1 cellular context compared by ENCODE assay signal in genomic region chr6:30411515-30412207, GRCh38.
TF ChIP-seq lines count a peak whose summit lies in the region.

No MANE protein-coding gene starts in this region.

TF ChIP-seq in HEK293, 187 proteins besides CTCF, POLR2A, EP300 and RAD21 (continued from another document):
- TF ChIP-seq, protein P1, sequence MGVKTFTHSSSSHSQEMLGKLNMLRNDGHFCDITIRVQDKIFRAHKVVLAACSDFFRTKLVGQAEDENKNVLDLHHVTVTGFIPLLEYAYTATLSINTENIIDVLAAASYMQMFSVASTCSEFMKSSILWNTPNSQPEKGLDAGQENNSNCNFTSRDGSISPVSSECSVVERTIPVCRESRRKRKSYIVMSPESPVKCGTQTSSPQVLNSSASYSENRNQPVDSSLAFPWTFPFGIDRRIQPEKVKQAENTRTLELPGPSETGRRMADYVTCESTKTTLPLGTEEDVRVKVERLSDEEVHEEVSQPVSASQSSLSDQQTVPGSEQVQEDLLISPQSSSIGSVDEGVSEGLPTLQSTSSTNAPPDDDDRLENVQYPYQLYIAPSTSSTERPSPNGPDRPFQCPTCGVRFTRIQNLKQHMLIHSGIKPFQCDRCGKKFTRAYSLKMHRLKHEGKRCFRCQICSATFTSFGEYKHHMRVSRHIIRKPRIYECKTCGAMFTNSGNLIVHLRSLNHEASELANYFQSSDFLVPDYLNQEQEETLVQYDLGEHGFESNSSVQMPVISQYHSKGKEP (tag by site-specific recombination; IDR thresholded peaks at IDR 0.05) = no peak
- TF ChIP-seq ZBTB8A (tag by site-specific recombination; IDR thresholded peaks at IDR 0.05) = no peak
- no peak for TF ChIP-seq ZNF423 (tag by site-specific recombination; IDR thresholded peaks at IDR 0.05)
- TF ChIP-seq ZNF23 (tag by site-specific recombination; IDR thresholded peaks at IDR 0.05; ENCODE audit: borderline replicate concordance) = no peak
- 0 out of 2 replicates have a peak, but pooled peaks have one; percentile 48 for TF ChIP-seq ZNF561 (tag by site-specific recombination; IDR thresholded peaks at IDR 0.05; ENCODE audit: borderline replicate concordance)
- no peak for TF ChIP-seq HOXD13 (CRISPR knock-in tag; IDR thresholded peaks at IDR 0.05; ENCODE audit: borderline replicate concordance)
- TF ChIP-seq ZBTB17 (tag by site-specific recombination; IDR thresholded peaks at IDR 0.05) = no peak
- TF ChIP-seq, protein P2, sequence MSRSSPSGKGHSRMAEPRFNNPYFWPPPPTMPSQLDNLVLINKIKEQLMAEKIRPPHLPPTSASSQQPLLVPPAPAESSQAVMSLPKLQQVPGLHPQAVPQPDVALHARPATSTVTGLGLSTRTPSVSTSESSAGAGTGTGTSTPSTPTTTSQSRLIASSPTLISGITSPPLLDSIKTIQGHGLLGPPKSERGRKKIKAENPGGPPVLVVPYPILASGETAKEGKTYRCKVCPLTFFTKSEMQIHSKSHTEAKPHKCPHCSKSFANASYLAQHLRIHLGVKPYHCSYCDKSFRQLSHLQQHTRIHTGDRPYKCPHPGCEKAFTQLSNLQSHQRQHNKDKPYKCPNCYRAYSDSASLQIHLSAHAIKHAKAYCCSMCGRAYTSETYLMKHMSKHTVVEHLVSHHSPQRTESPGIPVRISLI (tag by site-specific recombination; IDR thresholded peaks at IDR 0.05) = no peak
- TF ChIP-seq ZSCAN16 (tag by site-specific recombination; IDR thresholded peaks at IDR 0.05) = no peak
- no peak for TF ChIP-seq ZNF155 (tag by site-specific recombination; IDR thresholded peaks at IDR 0.05)
- TF ChIP-seq, protein P3, sequence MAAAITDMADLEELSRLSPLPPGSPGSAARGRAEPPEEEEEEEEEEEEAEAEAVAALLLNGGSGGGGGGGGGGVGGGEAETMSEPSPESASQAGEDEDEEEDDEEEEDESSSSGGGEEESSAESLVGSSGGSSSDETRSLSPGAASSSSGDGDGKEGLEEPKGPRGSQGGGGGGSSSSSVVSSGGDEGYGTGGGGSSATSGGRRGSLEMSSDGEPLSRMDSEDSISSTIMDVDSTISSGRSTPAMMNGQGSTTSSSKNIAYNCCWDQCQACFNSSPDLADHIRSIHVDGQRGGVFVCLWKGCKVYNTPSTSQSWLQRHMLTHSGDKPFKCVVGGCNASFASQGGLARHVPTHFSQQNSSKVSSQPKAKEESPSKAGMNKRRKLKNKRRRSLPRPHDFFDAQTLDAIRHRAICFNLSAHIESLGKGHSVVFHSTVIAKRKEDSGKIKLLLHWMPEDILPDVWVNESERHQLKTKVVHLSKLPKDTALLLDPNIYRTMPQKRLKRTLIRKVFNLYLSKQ (tag by site-specific recombination; IDR thresholded peaks at IDR 0.05; ENCODE audit: borderline replicate concordance) = no peak
- TF ChIP-seq YY1 (tag by site-specific recombination; IDR thresholded peaks at IDR 0.05) = no peak
- peak; percentile 46 for TF ChIP-seq ZFHX2 (tag by site-specific recombination; conservative IDR thresholded peaks at IDR 0.05)
- TF ChIP-seq, protein P4, sequence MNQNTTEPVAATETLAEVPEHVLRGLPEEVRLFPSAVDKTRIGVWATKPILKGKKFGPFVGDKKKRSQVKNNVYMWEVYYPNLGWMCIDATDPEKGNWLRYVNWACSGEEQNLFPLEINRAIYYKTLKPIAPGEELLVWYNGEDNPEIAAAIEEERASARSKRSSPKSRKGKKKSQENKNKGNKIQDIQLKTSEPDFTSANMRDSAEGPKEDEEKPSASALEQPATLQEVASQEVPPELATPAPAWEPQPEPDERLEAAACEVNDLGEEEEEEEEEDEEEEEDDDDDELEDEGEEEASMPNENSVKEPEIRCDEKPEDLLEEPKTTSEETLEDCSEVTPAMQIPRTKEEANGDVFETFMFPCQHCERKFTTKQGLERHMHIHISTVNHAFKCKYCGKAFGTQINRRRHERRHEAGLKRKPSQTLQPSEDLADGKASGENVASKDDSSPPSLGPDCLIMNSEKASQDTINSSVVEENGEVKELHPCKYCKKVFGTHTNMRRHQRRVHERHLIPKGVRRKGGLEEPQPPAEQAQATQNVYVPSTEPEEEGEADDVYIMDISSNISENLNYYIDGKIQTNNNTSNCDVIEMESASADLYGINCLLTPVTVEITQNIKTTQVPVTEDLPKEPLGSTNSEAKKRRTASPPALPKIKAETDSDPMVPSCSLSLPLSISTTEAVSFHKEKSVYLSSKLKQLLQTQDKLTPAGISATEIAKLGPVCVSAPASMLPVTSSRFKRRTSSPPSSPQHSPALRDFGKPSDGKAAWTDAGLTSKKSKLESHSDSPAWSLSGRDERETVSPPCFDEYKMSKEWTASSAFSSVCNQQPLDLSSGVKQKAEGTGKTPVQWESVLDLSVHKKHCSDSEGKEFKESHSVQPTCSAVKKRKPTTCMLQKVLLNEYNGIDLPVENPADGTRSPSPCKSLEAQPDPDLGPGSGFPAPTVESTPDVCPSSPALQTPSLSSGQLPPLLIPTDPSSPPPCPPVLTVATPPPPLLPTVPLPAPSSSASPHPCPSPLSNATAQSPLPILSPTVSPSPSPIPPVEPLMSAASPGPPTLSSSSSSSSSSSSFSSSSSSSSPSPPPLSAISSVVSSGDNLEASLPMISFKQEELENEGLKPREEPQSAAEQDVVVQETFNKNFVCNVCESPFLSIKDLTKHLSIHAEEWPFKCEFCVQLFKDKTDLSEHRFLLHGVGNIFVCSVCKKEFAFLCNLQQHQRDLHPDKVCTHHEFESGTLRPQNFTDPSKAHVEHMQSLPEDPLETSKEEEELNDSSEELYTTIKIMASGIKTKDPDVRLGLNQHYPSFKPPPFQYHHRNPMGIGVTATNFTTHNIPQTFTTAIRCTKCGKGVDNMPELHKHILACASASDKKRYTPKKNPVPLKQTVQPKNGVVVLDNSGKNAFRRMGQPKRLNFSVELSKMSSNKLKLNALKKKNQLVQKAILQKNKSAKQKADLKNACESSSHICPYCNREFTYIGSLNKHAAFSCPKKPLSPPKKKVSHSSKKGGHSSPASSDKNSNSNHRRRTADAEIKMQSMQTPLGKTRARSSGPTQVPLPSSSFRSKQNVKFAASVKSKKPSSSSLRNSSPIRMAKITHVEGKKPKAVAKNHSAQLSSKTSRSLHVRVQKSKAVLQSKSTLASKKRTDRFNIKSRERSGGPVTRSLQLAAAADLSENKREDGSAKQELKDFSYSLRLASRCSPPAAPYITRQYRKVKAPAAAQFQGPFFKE (tag by site-specific recombination; IDR thresholded peaks at IDR 0.05; ENCODE audit: borderline replicate concordance) = no peak
- TF ChIP-seq MZF1 (tag by site-specific recombination; IDR thresholded peaks at IDR 0.05; ENCODE audit: borderline replicate concordance) = no peak
- TF ChIP-seq ZNF549 (tag by site-specific recombination; IDR thresholded peaks at IDR 0.05) = no peak
- no peak for TF ChIP-seq ZNF157 (tag by site-specific recombination; IDR thresholded peaks at IDR 0.05)
- 0 out of 2 replicates have a peak, but pooled peaks have one; percentile 59 for TF ChIP-seq ZNF660 (tag by site-specific recombination; IDR thresholded peaks at IDR 0.05)
- TF ChIP-seq SCRT2 (tag by site-specific recombination; IDR thresholded peaks at IDR 0.05) = no peak
- no peak for TF ChIP-seq ZNF473 (tag by site-specific recombination; IDR thresholded peaks at IDR 0.05)
- TF ChIP-seq ZNF112 (tag by site-specific recombination; IDR thresholded peaks at IDR 0.05) = no peak
- TF ChIP-seq KLF8 (tag by site-specific recombination; IDR thresholded peaks at IDR 0.05) = no peak
- TF ChIP-seq ZNF202 (tag by site-specific recombination; IDR thresholded peaks at IDR 0.05; ENCODE audit: borderline replicate concordance) = no peak
- no peak for TF ChIP-seq ZNF580 (tag by site-specific recombination; IDR thresholded peaks at IDR 0.05)
- peak; percentile 63 for TF ChIP-seq ZNF654 (tag by site-specific recombination; IDR thresholded peaks at IDR 0.05; ENCODE audit: low read depth)
- no peak for TF ChIP-seq ZNF138 (tag by site-specific recombination; IDR thresholded peaks at IDR 0.05; ENCODE audit: borderline replicate concordance)
- TF ChIP-seq ZNF2 (tag by site-specific recombination; IDR thresholded peaks at IDR 0.05) = 0 out of 2 replicates have a peak, but pooled peaks have one; percentile 46
- no peak for TF ChIP-seq ZNF280C (tag by site-specific recombination; IDR thresholded peaks at IDR 0.05)
- no peak for TF ChIP-seq BCL11B (tag by site-specific recombination; IDR thresholded peaks at IDR 0.05; ENCODE audit: low read depth)
